Comparison of ENCODE assay signal across 8 cellular contexts in the genomic region with DNA sequence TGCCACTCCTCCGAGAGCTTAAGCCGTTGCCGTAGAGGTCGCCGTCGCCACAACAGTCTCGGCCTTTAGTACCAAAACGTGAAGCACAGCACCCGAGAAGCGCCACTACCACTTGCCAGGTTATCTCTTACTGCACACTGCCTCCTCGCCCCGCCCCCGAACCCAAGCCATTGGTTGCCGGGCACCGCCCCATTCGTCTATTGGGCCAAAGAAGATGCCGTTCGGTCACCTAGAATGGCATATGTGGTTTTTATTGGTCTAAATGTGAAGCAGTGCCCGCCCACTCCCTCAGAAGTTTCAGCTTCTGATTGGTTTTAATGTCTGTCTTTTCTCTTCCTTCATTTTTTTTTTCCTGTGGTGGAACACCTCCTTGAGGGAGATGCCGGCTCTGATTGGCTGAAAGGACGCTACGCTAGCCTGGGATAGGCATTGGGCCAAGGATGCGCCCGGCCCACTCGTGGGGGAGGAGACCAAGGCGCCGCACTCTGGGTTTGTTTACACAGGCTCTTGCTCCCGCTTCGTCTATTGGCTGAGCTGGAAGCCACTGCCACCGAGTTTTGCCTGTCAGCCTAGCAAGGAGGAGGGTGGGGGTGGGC. TPM values are rescaled to one million over a fixed set of nuclear protein-coding genes. Genes with fewer than 3 reads are reported as not detected.
A peak's percentile ranks its signal among the peaks of the same experiment; 100 is the strongest.
DNase-seq lines count a peak whose midpoint lies in the region; ATAC-seq and TF ChIP-seq lines count a peak whose summit lies in the region.

A gene with protein sequence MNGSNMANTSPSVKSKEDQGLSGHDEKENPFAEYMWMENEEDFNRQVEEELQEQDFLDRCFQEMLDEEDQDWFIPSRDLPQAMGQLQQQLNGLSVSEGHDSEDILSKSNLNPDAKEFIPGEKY (minus strand): TSS at position 139 of the 596 bp plus-strand sequence. CDS start 24,514 bp downstream, outside the sequence.

- H3K27ac ChIP-seq in spleen = peak within 1 kb of the TSS; percentile 48 to 90 (median 84)

- WGBS in spleen, 5 donors = 0 to 1% (median 0%) methylated on average over 30 of the region's 30 CpGs

- TF ChIP-seq CTCF in AG04449 (IDR thresholded peaks at IDR 0.05; ENCODE audit: insufficient read depth, low read length, missing control alignments) (no peak), spleen (IDR thresholded peaks at IDR 0.05 in 8 of 11, conservative IDR thresholded peaks at IDR 0.05 in 3 of 11) (peak in 2 of 11 experiments; percentile 8 to 40)

- intact Hi-C loops in spleen (cut with DNase I; ENCODE audit: low total_unique reads) = no loop called here

- peak; percentile 92 for DNase-seq in AG04449 (ENCODE audit: low read depth, low spot score)
- DNase-seq in NCI-H2227 treated with DMSO at 0.1 percent for 48 hours (lab: John Stamatoyannopoulos, UW) = peak; percentile 99
- DNase-seq in activated CD4-positive, CD25-positive, alpha-beta regulatory T cell treated with anti-CD3 and anti-CD28 coated beads, Interleukin-2, amount 50 U/mL, for 16 hours (ENCODE audit: low read depth, low spot score) = peak; percentile 95
- peak; percentile 100 for DNase-seq in cerebellar cortex (ENCODE audit: low spot score)
- peak; percentile 99 for DNase-seq in iris pigment epithelial cell (ENCODE audit: low read depth)
- peak; percentile 99 for DNase-seq in spleen

- no peaks in the 10 kb centered on the region for H3K27me3 ChIP-seq in spleen (replicated peaks in 1 of 7)

- H3K36me3 ChIP-seq in spleen = peaks cover 0 to under 1% (median 0%) of the 10 kb centered on the region in 6 donors

- POLR2A ChIA-PET in AG04449 (lab: Yijun Ruan, JAX) = interaction anchor here (1.0 to 1.2 kb wide), 2 partner anchors 9 to 96 kb away, joined by 3 to 5 read pairs; a partner anchor contains a TSS

- H3K9me3 ChIP-seq in spleen = no peaks in the 10 kb centered on the region

- ATAC-seq in GM18907 (IDR thresholded peaks at IDR 0.05; ENCODE audit: unreplicated experiment) (peak; percentile 96), HG03139 (IDR thresholded peaks at IDR 0.05; ENCODE audit: unreplicated experiment) (peak; percentile 94)

- H3K4me3 ChIP-seq in AG04449 (ENCODE audit: low read depth, low read length) (peak within 1 kb of the TSS; percentile 77), spleen (peak within 1 kb of the TSS; percentile 75 to 92 (median 88))

- H3K4me1 ChIP-seq in spleen = peaks cover 8 to 32% (median 15%) of the 10 kb centered on the region in 6 donors

- CTCF ChIA-PET in AG04449 (lab: Yijun Ruan, JAX) = interaction anchor here (0.8 to 2.4 kb wide), 4 partner anchors 13 to 236 kb away, joined by 3 to 6 read pairs (median 4); no protein-coding TSS in a partner anchor

- peak in 1 of 3 donors; percentile 60 for TF ChIP-seq POLR2A in spleen (IDR thresholded peaks at IDR 0.05)

RNA-seq across cellular contexts. Expression of the gene that starts here (rescaled TPM):
- total RNA-seq in spleen = 1 to 10 TPM; 2.8 to 6.9 (median 3.6) TPM
- 1 to 10 TPM in 2 of 3 donors, under 1 TPM in 1; 0.93 to 1.4 (median 1.3) TPM for polyA plus RNA-seq in spleen

Comparison
In these comparisons a context has a peak if more than half of its experiments do, and no peak if none do; other contexts are left out.
1. Peak in every context shown above with its lines: DNase-seq, ATAC-seq, H3K4me3 ChIP-seq and H3K27ac ChIP-seq.